Comparison of ENCODE assay signal across 1 cellular context in genomic region chr7:111012799-111013675, GRCh38.
TF ChIP-seq lines count a peak whose summit lies in the region.

No MANE protein-coding gene starts in this region.

TF ChIP-seq in H1, 55 proteins besides CTCF, POLR2A, EP300 and RAD21 (continued from another document):
- TF ChIP-seq CHD7 (IDR thresholded peaks at IDR 0.05; ENCODE audit: insufficient replicate concordance, low read length), result no peak
- TF ChIP-seq POLR2AphosphoS5 (IDR thresholded peaks at IDR 0.05; ENCODE audit: low read depth, low read length), result no peak
- no peak for TF ChIP-seq HDAC2 (IDR thresholded peaks at IDR 0.05; ENCODE audit: borderline replicate concordance in 1 of 2, low read depth in 2 of 2, low read length in 2 of 2)
- no peak for TF ChIP-seq CBX8 (IDR thresholded peaks at IDR 0.05; ENCODE audit: borderline replicate concordance, low read depth, low read length)
- no peak for TF ChIP-seq PHF8 (conservative IDR thresholded peaks at IDR 0.05; ENCODE audit: low read depth, low read length)
- TF ChIP-seq NANOG (IDR thresholded peaks at IDR 0.05; ENCODE audit: insufficient read depth, low read depth, low read length, poor library complexity, severe bottlenecking), result no peak
- no peak for TF ChIP-seq HDAC6 (IDR thresholded peaks at IDR 0.05; ENCODE audit: low read depth, low read length)
- TF ChIP-seq BACH1 (IDR thresholded peaks at IDR 0.05; ENCODE audit: low read length), result no peak
- no peak for TF ChIP-seq SP1 (IDR thresholded peaks at IDR 0.05; ENCODE audit: low read depth, low read length)
- TF ChIP-seq RNF2 (IDR thresholded peaks at IDR 0.05; ENCODE audit: borderline replicate concordance, low read depth, low read length, missing control alignments, poor library complexity, severe bottlenecking), result no peak
- TF ChIP-seq POU5F1 (IDR thresholded peaks at IDR 0.05; ENCODE audit: low read depth, low read length), result no peak
